In genomic region chr7:5691536-5692090, GRCh38 we compare ENCODE assay signal across 9 cellular contexts.
DNase-seq lines count a peak whose midpoint lies in the region; ATAC-seq and TF ChIP-seq lines count a peak whose summit lies in the region.
"Had no signal": no experiment of that assay in that cellular context is flagged by ENCODE, and none has a peak within 500 bp of the region (broad histone marks: within the 10 kb centered on the region; RNA-seq: fewer than 3 reads in every experiment).

No MANE protein-coding gene starts in this region.

- H3K79me2 ChIP-seq in SK-N-SH (ENCODE audit: insufficient read depth): peaks cover 74% of the 10 kb centered on the region
- H3K79me2 ChIP-seq in trophoblast cell (ENCODE audit: control insufficient read depth, insufficient read depth, low read length, poor library complexity): peaks cover 6% of the 10 kb centered on the region

- H4K20me1 ChIP-seq in SK-N-SH (ENCODE audit: insufficient read depth): no peaks in the 10 kb centered on the region

- H3K9me3 ChIP-seq in CD8-positive, alpha-beta T cell (ENCODE audit: low read length): no peaks in the 10 kb centered on the region
- H3K9me3 ChIP-seq in SK-N-SH (no peaks in the 10 kb centered on the region), trophoblast cell (ENCODE audit: insufficient read depth, low read depth, low read length) (no peaks in the 10 kb centered on the region)

- no peak overlapping the region for H3K18ac ChIP-seq in trophoblast cell (ENCODE audit: low read length)

- no peak for TF ChIP-seq EP300 in SK-N-SH (IDR thresholded peaks at IDR 0.05; ENCODE audit: borderline replicate concordance in 1 of 2, low read depth in 1 of 2, low read length in 1 of 2)

- no peaks in the 10 kb centered on the region for H3K27me3 Mint-ChIP-seq in CD8-positive, alpha-beta T cell (ENCODE audit: low read depth)
- no peaks in the 10 kb centered on the region for H3K27me3 Mint-ChIP-seq in Calu3 (ENCODE audit: unreplicated experiment)
- H3K27me3 Mint-ChIP-seq in effector memory CD8-positive, alpha-beta T cell: no peaks in the 10 kb centered on the region

- H3K9me3 Mint-ChIP-seq in CD8-positive, alpha-beta T cell: no peaks in the 10 kb centered on the region
- no peaks in the 10 kb centered on the region for H3K9me3 Mint-ChIP-seq in Calu3 (ENCODE audit: low read depth, unreplicated experiment)
- no peaks in the 10 kb centered on the region for H3K9me3 Mint-ChIP-seq in effector memory CD8-positive, alpha-beta T cell

- peak overlapping the region; percentile 69 for H4K8ac ChIP-seq in trophoblast cell (ENCODE audit: low read depth, low read length)

- H3K27ac ChIP-seq in CD8-positive, alpha-beta T cell (ENCODE audit: low read depth, low read length): no peak overlapping the region
- H3K27ac ChIP-seq in SK-N-SH (ENCODE audit: low read depth in 2 of 2, low read length in 1 of 2) (peak overlapping the region; percentile 95 to 99), epithelial cell of prostate (peak overlapping the region; percentile 98), trophoblast cell (ENCODE audit: low read depth, low read length) (peak overlapping the region; percentile 97)

- H3K27ac Mint-ChIP-seq in CD8-positive, alpha-beta T cell: peak overlapping the region; percentile 83
- H3K27ac Mint-ChIP-seq in Calu3 (ENCODE audit: unreplicated experiment): no peak overlapping the region
- H3K27ac Mint-ChIP-seq in effector memory CD8-positive, alpha-beta T cell: no peak overlapping the region

- peak overlapping the region; percentile 86 for H2BK12ac ChIP-seq in trophoblast cell (ENCODE audit: low read length)

- no peaks in the 10 kb centered on the region for H3K9me2 ChIP-seq in SK-N-SH

- POLR2A ChIA-PET in CD8-positive, alpha-beta T cell (lab: Charles Lee): interaction anchor here (0.6 kb wide), 1 partner anchor 9 kb away, joined by 3 read pairs; no protein-coding TSS in a partner anchor
- POLR2A ChIA-PET in SK-N-SH (lab: Yijun Ruan, JAX): interaction anchor here (1.7 kb wide), 1 partner anchor 11 kb away, joined by 7 read pairs; no protein-coding TSS in a partner anchor

- no peaks in the 10 kb centered on the region for H3K27me3 ChIP-seq in CD8-positive, alpha-beta T cell (ENCODE audit: insufficient read depth, low read length)
- H3K27me3 ChIP-seq in SK-N-SH (ENCODE audit: insufficient read depth) (no peaks in the 10 kb centered on the region), trophoblast cell (ENCODE audit: insufficient read depth, low read length) (no peaks in the 10 kb centered on the region)

- peaks cover 47% of the 10 kb centered on the region for H3K79me1 ChIP-seq in trophoblast cell (ENCODE audit: low read length)

- peaks cover 24% of the 10 kb centered on the region for H3K36me3 Mint-ChIP-seq in CD8-positive, alpha-beta T cell
- peaks cover 9% of the 10 kb centered on the region for H3K36me3 Mint-ChIP-seq in Calu3 (ENCODE audit: insufficient read depth, unreplicated experiment)
- H3K36me3 Mint-ChIP-seq in effector memory CD8-positive, alpha-beta T cell (ENCODE audit: insufficient read depth): peaks cover 10% of the 10 kb centered on the region

- H2AFZ ChIP-seq in SK-N-SH (ENCODE audit: low read depth) (no peak overlapping the region), trophoblast cell (ENCODE audit: insufficient read depth, low read length, poor library complexity) (no peak overlapping the region)

- no peak for DNase-seq in CD8-positive, alpha-beta T cell
- DNase-seq in SK-N-SH: no peak
- no peak for DNase-seq in epithelial cell of prostate (ENCODE audit: low read depth, low spot score)
- DNase-seq in trophoblast cell: peak in 1 of 2 donors; percentile 36
- DNase-seq in Calu3: no peak
- DNase-seq in effector memory CD8-positive, alpha-beta T cell: no peak
- no peak for DNase-seq in DMS53 (lab: John Stamatoyannopoulos, UW)
- no peak for DNase-seq in DMS53 treated with DMSO at 0.1 percent for 48 hours (lab: John Stamatoyannopoulos, UW; ENCODE audit: unreplicated experiment)
- DNase-seq: central memory CD4-positive, alpha-beta T cell had no signal

- peaks cover 93% of the 10 kb centered on the region for H3K4me1 ChIP-seq in CD8-positive, alpha-beta T cell (ENCODE audit: insufficient read depth, low read length)
- H3K4me1 ChIP-seq in SK-N-SH (ENCODE audit: control insufficient read depth in 1 of 2, insufficient read depth in 2 of 2, low read depth in 1 of 2, low read length in 1 of 2) (peaks cover 64 to 71% of the 10 kb centered on the region in 2 experiments), trophoblast cell (ENCODE audit: control insufficient read depth in 1 of 2, insufficient read depth in 2 of 2, low read length in 2 of 2) (peaks cover 44 to 53% of the 10 kb centered on the region in 2 experiments)

- no peak for ATAC-seq in CD8-positive, alpha-beta T cell
- no peak for ATAC-seq in effector memory CD8-positive, alpha-beta T cell (replicated peaks)

- no peak overlapping the region for H3K4me3 ChIP-seq in CD8-positive, alpha-beta T cell (ENCODE audit: low read depth, low read length)
- H3K4me3 ChIP-seq in SK-N-SH (ENCODE audit: low read depth in 2 of 2, low read length in 1 of 2) (peak overlapping the region; percentile 13 to 42; a peak in 3 of 4 replicates), trophoblast cell (ENCODE audit: low read depth, low read length) (no peak overlapping the region)

- H3F3A ChIP-seq in SK-N-SH (replicated peaks; ENCODE audit: insufficient read depth): peaks cover 64% of the 10 kb centered on the region

- peak overlapping the region; percentile 45 for H2AK5ac ChIP-seq in trophoblast cell (ENCODE audit: low read length)

- peak overlapping the region; percentile 68 for H3K4ac ChIP-seq in trophoblast cell (ENCODE audit: low read depth, low read length)

- peak overlapping the region; percentile 51 for H3K14ac ChIP-seq in trophoblast cell (ENCODE audit: low read length)

- peak overlapping the region; percentile 78 for H3K9ac ChIP-seq in SK-N-SH
- no peak overlapping the region for H3K9ac ChIP-seq in trophoblast cell (ENCODE audit: low read length)

- peak overlapping the region; percentile 40 for H3K4me3 Mint-ChIP-seq in CD8-positive, alpha-beta T cell
- no peak overlapping the region for H3K4me3 Mint-ChIP-seq in Calu3 (ENCODE audit: low read depth, unreplicated experiment)
- H3K4me3 Mint-ChIP-seq in effector memory CD8-positive, alpha-beta T cell: no peak overlapping the region

- H2BK120ac ChIP-seq in trophoblast cell (ENCODE audit: insufficient read depth, low read length, poor library complexity): peak overlapping the region; percentile 85

- no peak overlapping the region for H4K12ac ChIP-seq in trophoblast cell (ENCODE audit: low read depth, low read length)

- H3K36me3 ChIP-seq in CD8-positive, alpha-beta T cell (ENCODE audit: insufficient read depth, low read length): no peaks in the 10 kb centered on the region
- H3K36me3 ChIP-seq in SK-N-SH (replicated peaks in 1 of 2; ENCODE audit: control insufficient read depth in 1 of 2, insufficient read depth in 2 of 2, low read length in 1 of 2) (peaks cover 5 to 13% of the 10 kb centered on the region in 2 experiments), trophoblast cell (ENCODE audit: control insufficient read depth in 1 of 2, insufficient read depth in 2 of 2, low read length in 2 of 2) (no peaks in the 10 kb centered on the region)

- H3K4me2 ChIP-seq in SK-N-SH: peak overlapping the region; percentile 78
- H3K4me2 ChIP-seq in trophoblast cell (ENCODE audit: low read length): peak overlapping the region; percentile 25

- CTCF ChIA-PET in CD8-positive, alpha-beta T cell (lab: Charles Lee): interaction anchor here (1.3 to 3.9 kb wide), 5 partner anchors 10 to 326 kb away, joined by 3 to 13 read pairs (median 5); no protein-coding TSS in a partner anchor
- CTCF ChIA-PET in SK-N-SH (lab: Yijun Ruan, JAX) (interaction anchor here (0.6 to 10.6 kb wide), 7 partner anchors 11 to 197 kb away, joined by 3 to 120 read pairs (median 11); no protein-coding TSS in a partner anchor), Calu3 (lab: Charles Lee) (no interaction called here)

- H2BK5ac ChIP-seq in trophoblast cell (ENCODE audit: low read depth, low read length, poor library complexity): peak overlapping the region; percentile 70

- BruUV-seq in Calu3 (replicated peaks; lab: Mats Ljungman, UMichigan): no TSS peak

- H4K91ac ChIP-seq in trophoblast cell (ENCODE audit: low read depth, low read length): peak overlapping the region; percentile 67

- TF ChIP-seq RAD21 in SK-N-SH (IDR thresholded peaks at IDR 0.05; ENCODE audit: low read length): no peak

- intact Hi-C loops in CD8-positive, alpha-beta T cell (cut with DNase I, micrococcal nuclease): no loop called here
- intact Hi-C loops in Calu3 (cut with micrococcal nuclease; ENCODE audit: unreplicated experiment): no loop called here

- H3K4me1 Mint-ChIP-seq in CD8-positive, alpha-beta T cell (ENCODE audit: low read depth): peaks cover 93% of the 10 kb centered on the region
- H3K4me1 Mint-ChIP-seq in Calu3 (ENCODE audit: low read depth, unreplicated experiment): peaks cover 16% of the 10 kb centered on the region
- peaks cover 42 to 55% of the 10 kb centered on the region in 2 donors for H3K4me1 Mint-ChIP-seq in effector memory CD8-positive, alpha-beta T cell (ENCODE audit: low read depth in 2 of 2)

- 42% methylated on average over 7 of the region's 7 CpGs for WGBS in SK-N-SH (ENCODE audit: low lambda C conversion rate)
- WGBS in trophoblast cell (ENCODE audit: extremely low coverage, insufficient coverage, insufficient read length): no CpG with 5 or more reads among the region's 7 CpGs

- H3K23ac ChIP-seq in trophoblast cell (ENCODE audit: low read length): no peak overlapping the region

- no peak for TF ChIP-seq CTCF in CD8-positive, alpha-beta T cell (IDR thresholded peaks at IDR 0.05)
- no peak for TF ChIP-seq CTCF in SK-N-SH (IDR thresholded peaks at IDR 0.05)
- no peak for TF ChIP-seq CTCF in Calu3 (IDR thresholded peaks at IDR 0.05; ENCODE audit: unreplicated experiment)

TF ChIP-seq in SK-N-SH, 30 proteins besides CTCF, POLR2A, EP300 and RAD21:
- TF ChIP-seq GATA2 (CRISPR knock-in tag; IDR thresholded peaks at IDR 0.05) (no peak), ELF1 (IDR thresholded peaks at IDR 0.05) (no peak), TCF12 (IDR thresholded peaks at IDR 0.05) (peak; percentile 46)

Comparison
In these comparisons a context has a peak if more than half of its experiments do, and no peak if none do; other contexts are left out.
1. H3K4me3 ChIP-seq: peak in SK-N-SH (2 of 2); none in CD8-positive, alpha-beta T cell (single experiment) and trophoblast cell (single experiment).